18 cellular contexts compared by ENCODE assay signal in genomic region chr7:1407883-1408282, GRCh38. TPM values are rescaled to one million over a fixed set of nuclear protein-coding genes. Genes with fewer than 3 reads are reported as not detected.
A peak's percentile ranks its signal among the peaks of the same experiment; 100 is the strongest.
DNase-seq lines count a peak whose midpoint lies in the region; ATAC-seq, FAIRE-seq and TF ChIP-seq lines count a peak whose summit lies in the region.
"Had no signal": no experiment of that assay in that cellular context is flagged by ENCODE, and none has a peak within 500 bp of the region (broad histone marks: within the 10 kb centered on the region; RNA-seq: fewer than 3 reads in every experiment).

No MANE protein-coding gene starts in this region.

- no peak overlapping the region for H2AFZ ChIP-seq in K562 (ENCODE audit: low read depth, low read length)

- WGBS in K562 (ENCODE audit: insufficient coverage, low coverage, missing lambda C conversion rate): 2% methylated on average over 18 of the region's 24 CpGs

- peak overlapping the region in 2 of 11 experiments; percentile 1 to 14; a peak in 1 of 22 replicates for H3K9ac ChIP-seq in BLaER1 treated with 17β-estradiol and CSF1 and Interleukin-3, amounts not matched to agents 10 nM and 100 nM
- no peak overlapping the region; a peak in 1 of 4 replicates for H3K9ac ChIP-seq in K562 (ENCODE audit: insufficient read depth in 1 of 2, low read depth in 2 of 2, low read length in 2 of 2)

- peak; percentile 73 for DNase-seq in H7
- peak; percentile 46 for DNase-seq in NCI-H146 treated with DMSO at 0.1 percent for 48 hours (lab: John Stamatoyannopoulos, UW; ENCODE audit: unreplicated experiment)
- DNase-seq in K562 (ENCODE audit: extremely low read depth in 1 of 4, low spot score in 3 of 4): no peak
- no peak for DNase-seq in C1 segment of cervical spinal cord (lab: John Stamatoyannopoulos, UW)
- no peak for DNase-seq in CD4-positive, alpha-beta T cell
- no peak for DNase-seq in left lung
- DNase-seq: ACHN; AML-193; CD4-positive, alpha-beta memory T cell; DMS 273 treated with DMSO at 0.1 percent for 48 hours; NCI-H1694 treated with DMSO at 0.1 percent for 48 hours; NCI-H2171 treated with DMSO at 0.1 percent for 48 hours; NCI-H510A; SHP77 treated with DMSO at 0.1 percent for 48 hours; T-helper 17 cell had no signal

- no peak overlapping the region for H3K4me3 Mint-ChIP-seq in CD4-positive, alpha-beta T cell
- H3K4me3 Mint-ChIP-seq: T-helper 17 cell had no signal

- no peak overlapping the region for H3K4me3 ChIP-seq in BLaER1 treated with 17β-estradiol and CSF1 and Interleukin-3, amounts not matched to agents 10 nM and 100 nM
- no peak overlapping the region for H3K4me3 ChIP-seq in H7 (ENCODE audit: insufficient read depth, low read depth, low read length)
- H3K4me3 ChIP-seq in K562: no peak overlapping the region
- no peak overlapping the region for H3K4me3 ChIP-seq in left lung

- peaks cover 16 to 89% (median 60%) of the 10 kb centered on the region in 10 experiments; a peak in 19 of 20 replicates for H3K4me1 ChIP-seq in BLaER1 treated with 17β-estradiol and CSF1 and Interleukin-3, amounts not matched to agents 10 nM and 100 nM
- H3K4me1 ChIP-seq in K562 (replicated peaks in 1 of 2; ENCODE audit: control insufficient read depth in 2 of 2, insufficient read depth in 2 of 2, low read length in 2 of 2) (peaks cover 0 to 46% of the 10 kb centered on the region in 2 experiments; a peak in 2 of 5 replicates), left lung (peaks cover 0 to 6% of the 10 kb centered on the region in 2 donors)

- H3K9me3 ChIP-seq in BLaER1 treated with 17β-estradiol and CSF1 and Interleukin-3, amounts not matched to agents 10 nM and 100 nM (replicated peaks in 1 of 11): no peaks in the 10 kb centered on the region
- no peaks in the 10 kb centered on the region for H3K9me3 ChIP-seq in K562 (replicated peaks; ENCODE audit: control insufficient read depth, insufficient read depth, low read depth, low read length)
- no peaks in the 10 kb centered on the region for H3K9me3 ChIP-seq in CD4-positive, alpha-beta T cell (ENCODE audit: control insufficient read depth, low read length)
- no peaks in the 10 kb centered on the region for H3K9me3 ChIP-seq in left lung

- CTCF ChIA-PET in K562 (lab: Yijun Ruan, JAX; ENCODE audit: low intra/inter-chr PET ratio): interaction anchor here (0.6 to 1.2 kb wide), 2 partner anchors 173 to 182 kb away, joined by 3 to 4 read pairs; no protein-coding TSS in a partner anchor
- CTCF ChIA-PET in CD4-positive, alpha-beta T cell (lab: Charles Lee): no interaction called here

- intact Hi-C loops in K562 (cut with micrococcal nuclease) (no loop called here), left lung (cut with DNase I) (no loop called here)
- intact Hi-C loops in CD4-positive, alpha-beta T cell (cut with DNase I, micrococcal nuclease): no loop called here

- H3K4me2 ChIP-seq in BLaER1 treated with 17β-estradiol and CSF1 and Interleukin-3, amounts not matched to agents 10 nM and 100 nM: peak overlapping the region in 8 of 11 experiments; percentile 46 to 76 (median 64); a peak in 15 of 22 replicates
- no peak overlapping the region for H3K4me2 ChIP-seq in K562 (ENCODE audit: insufficient read depth, low read length)

- no peaks in the 10 kb centered on the region for H3K9me3 Mint-ChIP-seq in CD4-positive, alpha-beta T cell

- H3K27ac ChIP-seq in BLaER1 treated with 17β-estradiol and CSF1 and Interleukin-3, amounts not matched to agents 10 nM and 100 nM: no peak overlapping the region
- H3K27ac ChIP-seq in K562 (ENCODE audit: extremely low read depth, low read depth, low read length) (no peak overlapping the region), left lung (no peak overlapping the region)
- no peak overlapping the region for H3K27ac ChIP-seq in CD4-positive, alpha-beta T cell (ENCODE audit: low read depth, low read length)

- H3K79me2 ChIP-seq in K562 (ENCODE audit: control insufficient read depth, insufficient read depth, low read length): no peaks in the 10 kb centered on the region

- H4K20me1 ChIP-seq in BLaER1 treated with 17β-estradiol and CSF1 and Interleukin-3, amounts not matched to agents 10 nM and 100 nM: peaks cover 0 to 22% (median 0%) of the 10 kb centered on the region in 11 experiments; a peak in 2 of 22 replicates
- peaks cover 12% of the 10 kb centered on the region; the same call in 1 of the 2 replicates for H4K20me1 ChIP-seq in K562 (replicated peaks; ENCODE audit: control insufficient read depth, insufficient read depth, low read length)

- ATAC-seq in K562 (no peak), left lung (no peak)
- no peak for ATAC-seq in CD4-positive, alpha-beta T cell (ENCODE audit: poor library complexity)
- ATAC-seq: T-helper 17 cell had no signal

- no peak for TF ChIP-seq EP300 in K562 (IDR thresholded peaks at IDR 0.05; ENCODE audit: low read length)

- H3K36me3 ChIP-seq in BLaER1 treated with 17β-estradiol and CSF1 and Interleukin-3, amounts not matched to agents 10 nM and 100 nM: no peaks in the 10 kb centered on the region
- H3K36me3 ChIP-seq in H7 (replicated peaks; ENCODE audit: control insufficient read depth, insufficient read depth, low read length): no peaks in the 10 kb centered on the region
- no peaks in the 10 kb centered on the region for H3K36me3 ChIP-seq in K562 (ENCODE audit: control insufficient read depth, insufficient read depth, low read length)
- no peaks in the 10 kb centered on the region for H3K36me3 ChIP-seq in left lung

- no peak overlapping the region for H3K27ac Mint-ChIP-seq in CD4-positive, alpha-beta T cell
- H3K27ac Mint-ChIP-seq: T-helper 17 cell had no signal

- H3K9me1 ChIP-seq in K562 (ENCODE audit: control insufficient read depth, insufficient read depth, low read length): no peaks in the 10 kb centered on the region

- peaks cover 50% of the 10 kb centered on the region for H3K27me3 Mint-ChIP-seq in CD4-positive, alpha-beta T cell

- no peak for TF ChIP-seq CTCF in K562 (IDR thresholded peaks at IDR 0.05 in 2 of 3, conservative IDR thresholded peaks at IDR 0.05 in 1 of 3; ENCODE audit: insufficient read depth in 2 of 3, low read depth in 1 of 3, low read length in 3 of 3)
- no peak for TF ChIP-seq CTCF in CD4-positive, alpha-beta T cell (IDR thresholded peaks at IDR 0.05)
- TF ChIP-seq CTCF in left lung (IDR thresholded peaks at IDR 0.05): no peak

- H3K36me3 Mint-ChIP-seq in CD4-positive, alpha-beta T cell (ENCODE audit: low read depth): no peaks in the 10 kb centered on the region
- H3K36me3 Mint-ChIP-seq: CD4-positive, alpha-beta memory T cell had no signal

- peaks cover 6% of the 10 kb centered on the region for H3K4me1 Mint-ChIP-seq in CD4-positive, alpha-beta T cell (ENCODE audit: low read depth)

- no peak for TF ChIP-seq POLR2A in K562 (conservative IDR thresholded peaks at IDR 0.05)

- no peak for FAIRE-seq in K562 (lab: Jason Lieb, UNC)
- FAIRE-seq: GM12892, H1 had no signal

- no peak for TF ChIP-seq RAD21 in K562 (CRISPR knock-in tag; conservative IDR thresholded peaks at IDR 0.05 in 1 of 2, IDR thresholded peaks at IDR 0.05 in 1 of 2)

- H3K27me3 ChIP-seq in BLaER1 treated with 17β-estradiol and CSF1 and Interleukin-3, amounts not matched to agents 10 nM and 100 nM: peaks cover 31 to 64% (median 54%) of the 10 kb centered on the region in 11 experiments
- H3K27me3 ChIP-seq in H7 (ENCODE audit: control insufficient read depth, insufficient read depth, low read length): peaks cover 16% of the 10 kb centered on the region
- H3K27me3 ChIP-seq in K562 (ENCODE audit: control insufficient read depth in 2 of 2, insufficient read depth in 2 of 2, low read length in 2 of 2): peaks cover 19 to 61% of the 10 kb centered on the region in 2 experiments; a peak in 4 of 5 replicates
- peaks cover 24% of the 10 kb centered on the region for H3K27me3 ChIP-seq in CD4-positive, alpha-beta T cell (ENCODE audit: control insufficient read depth, insufficient read depth, low read length)
- H3K27me3 ChIP-seq in left lung: peaks cover 24 to 100% of the 10 kb centered on the region in 2 donors

- no TSS peak for BruUV-seq in K562 (replicated peaks; lab: Mats Ljungman, UMichigan)

- POLR2A ChIA-PET in K562 (lab: Yijun Ruan, JAX): no interaction called here
- POLR2A ChIA-PET in CD4-positive, alpha-beta T cell (lab: Charles Lee): no interaction called here

- in situ Hi-C loops in K562 (cut with MboI): no loop called here

TF ChIP-seq in K562, 482 proteins besides CTCF, POLR2A, EP300 and RAD21 (continues in another document):
- no peak for TF ChIP-seq TSC22D4 (tag; IDR thresholded peaks at IDR 0.05)
- peak; percentile 54; the same call in 1 of the 2 replicates for TF ChIP-seq MAX (CRISPR knock-in tag; IDR thresholded peaks at IDR 0.05)

RNA-seq across cellular contexts. Expression of gene MICALL2, which starts 51.4 kb away (rescaled TPM):
- total RNA-seq in H7 (2014; rRNA removed; shearing (Covaris generic)): 5.2 and 7.6 TPM in 2 replicates
- total RNA-seq in K562 (2011; cell fraction: chromatin; rRNA removed; ENCODE audit: low replicate concordance): 266 and 844 TPM in 2 replicates
- total RNA-seq in K562 (2011; cell fraction: nucleolus; rRNA removed): 502 and 577 TPM in 2 replicates
- 359 and 406 TPM in 2 replicates for total RNA-seq in K562 (2011; cell fraction: nucleoplasm; rRNA removed)
- total RNA-seq in K562 (2014; rRNA removed) (59.0 and 71.5 TPM in 2 replicates), K562 (2014; rRNA removed; fragmentation: Illumina TruSeq; extraction: Trizol) (6.9 and 9.5 TPM in 2 replicates), K562 (2015; rRNA removed; fragmentation: Illumina TruSeq; extraction: Trizol) (26.9 and 32.7 TPM in 2 replicates), K562 (2021) (102 and 103 TPM in 2 replicates), left lung (10 to 100 TPM; 36.5 to 40.1 TPM)
- polyA plus RNA-seq in K562 (2011; rRNA removed) (17.0 and 42.5 TPM in 2 replicates), K562 (2014; fragmentation: Illumina TruSeq; extraction: Trizol) (13.2 and 29.8 TPM in 2 replicates), K562 (2014; fragmentation: Nextera tagmentation; extraction: Ambion mirVana) (1 to 10 TPM; 1.8 to 2.2 TPM), K562 (2014; rRNA removed) (91.2 and 99.3 TPM in 2 replicates)
- polyA plus RNA-seq in K562 (2011; cell fraction: cytosol; rRNA removed): 14.6 and 28.0 TPM in 2 replicates
- 444 and 528 TPM in 2 replicates for polyA plus RNA-seq in K562 (2011; cell fraction: nucleus; rRNA removed)
- 61.2 and 74.6 TPM in 2 replicates for polyA plus RNA-seq in K562 (2012)
- 53.2 and 57.7 TPM in 2 replicates for polyA minus RNA-seq in K562 (2011; rRNA and poly(A)+ RNA removed)
- 17.9 and 22.2 TPM in 2 replicates for polyA minus RNA-seq in K562 (2011; cell fraction: cytosol; rRNA and poly(A)+ RNA removed)
- 91.7 and 109 TPM in 2 replicates for polyA minus RNA-seq in K562 (2011; cell fraction: nucleus; rRNA and poly(A)+ RNA removed)
- 1 to 10 TPM; 1.9 to 2.2 TPM for total RNA-seq in CD4-positive, alpha-beta T cell

Comparison
In these comparisons a context has a peak if more than half of its experiments do, and no peak if none do; other contexts are left out.
1. DNase-seq: peak in H7 (single experiment) and NCI-H146 treated with DMSO at 0.1 percent for 48 hours (single experiment); none in K562 (0 of 4), C1 segment of cervical spinal cord (0 of 14), CD4-positive, alpha-beta T cell (0 of 10) and left lung (0 of 2).